ENCODE assay signal across 16 cellular contexts in genomic region chr18:10412933-10413332, GRCh38. TPM values are rescaled to one million over a fixed set of nuclear protein-coding genes. Genes with fewer than 3 reads are reported as not detected.
DNase-seq lines count a peak whose midpoint lies in the region; ATAC-seq and TF ChIP-seq lines count a peak whose summit lies in the region.
"Had no signal": no experiment of that assay in that cellular context is flagged by ENCODE, and none has a peak within 500 bp of the region (broad histone marks: within the 10 kb centered on the region; RNA-seq: fewer than 3 reads in every experiment).

No MANE protein-coding gene starts in this region.

- intact Hi-C loops in MCF 10A (cut with micrococcal nuclease) (no loop called here), esophagus squamous epithelium (cut with DNase I) (no loop called here), prostate gland (cut with DNase I) (no loop called here)

- H3K27ac Mint-ChIP-seq in MCF 10A (ENCODE audit: low read depth, unreplicated experiment), result peak overlapping the region; percentile 52
- H3K27ac Mint-ChIP-seq in activated T-cell treated with anti-CD3 and anti-CD28 coated beads, Interleukin-2, amount 50 U/mL, for 72 hours, result no peak overlapping the region
- H3K27ac Mint-ChIP-seq: H9 had no signal

- POLR2A ChIA-PET in MCF 10A (lab: Yijun Ruan, JAX), result interaction anchor here (0.6 to 2.4 kb wide), 15 partner anchors 9 to 1315 kb away, joined by 3 to 10 read pairs (median 4); partner anchors contain the start of gene NAPG

- H3K9me3 ChIP-seq in esophagus squamous epithelium, result no peaks in the 10 kb centered on the region
- H3K9me3 ChIP-seq in prostate gland, result no peaks in the 10 kb centered on the region

- no peak overlapping the region for H3K4me3 Mint-ChIP-seq in MCF 10A (ENCODE audit: unreplicated experiment)
- H3K4me3 Mint-ChIP-seq in activated T-cell treated with anti-CD3 and anti-CD28 coated beads, Interleukin-2, amount 50 U/mL, for 72 hours, result no peak overlapping the region
- H3K4me3 Mint-ChIP-seq: H9 had no signal

- TF ChIP-seq CTCF in MCF 10A (IDR thresholded peaks at IDR 0.05; ENCODE audit: unreplicated experiment), result no peak
- TF ChIP-seq CTCF in esophagus squamous epithelium (IDR thresholded peaks at IDR 0.05), result no peak
- TF ChIP-seq CTCF in prostate gland (IDR thresholded peaks at IDR 0.05), result no peak

- TF ChIP-seq POLR2A in esophagus squamous epithelium (IDR thresholded peaks at IDR 0.05), result no peak
- no peak for TF ChIP-seq POLR2A in prostate gland (IDR thresholded peaks at IDR 0.05)

- DNase-seq in ELF-1 (ENCODE audit: low read depth, low spot score) (peak; percentile 8), MCF 10A (ENCODE audit: unreplicated experiment) (peak; percentile 85), esophagus squamous epithelium (lab: John Stamatoyannopoulos, UW) (no peak), prostate gland (ENCODE audit: low spot score) (peak; percentile 79), ureter (ENCODE audit: low spot score) (no peak), SIG-M5 (lab: John Stamatoyannopoulos, UW) (no peak)
- DNase-seq in activated T-cell treated with anti-CD3 and anti-CD28 coated beads, Interleukin-2, amount 50 U/mL, for 72 hours, result no peak
- no peak for DNase-seq in effector CD4-positive, alpha-beta T cell
- DNase-seq: C1 segment of cervical spinal cord, DMS153, H9, Karpas-422, NCI-H146, NCI-H2081 treated with DMSO at 0.1 percent for 48 hours, NCI-H345, NCI-H526 treated with DMSO at 0.1 percent for 48 hours had no signal

- H3K36me3 ChIP-seq in esophagus squamous epithelium, result no peaks in the 10 kb centered on the region
- H3K36me3 ChIP-seq in prostate gland, result no peaks in the 10 kb centered on the region

- H3K27me3 Mint-ChIP-seq in MCF 10A (ENCODE audit: insufficient read depth, unreplicated experiment), result no peaks in the 10 kb centered on the region
- H3K27me3 Mint-ChIP-seq in activated T-cell treated with anti-CD3 and anti-CD28 coated beads, Interleukin-2, amount 50 U/mL, for 72 hours (ENCODE audit: low read depth), result no peaks in the 10 kb centered on the region

- CTCF ChIA-PET in MCF 10A (lab: Yijun Ruan, JAX), result interaction anchor here (0.7 to 1.0 kb wide), 2 partner anchors 20 to 1585 kb away, joined by 3 read pairs; no protein-coding TSS in a partner anchor

- H3K27me3 ChIP-seq in esophagus squamous epithelium (no peaks in the 10 kb centered on the region), prostate gland (replicated peaks; ENCODE audit: insufficient read depth) (no peaks in the 10 kb centered on the region)

- H3K4me1 ChIP-seq in esophagus squamous epithelium, result peaks cover 10 to 79% (median 30%) of the 10 kb centered on the region in 3 donors
- no peaks in the 10 kb centered on the region for H3K4me1 ChIP-seq in prostate gland (replicated peaks)

- H3K4me3 ChIP-seq in esophagus squamous epithelium (no peak overlapping the region), prostate gland (no peak overlapping the region)

- no peaks in the 10 kb centered on the region for H3K36me3 Mint-ChIP-seq in MCF 10A (ENCODE audit: insufficient read depth, unreplicated experiment)
- H3K36me3 Mint-ChIP-seq in activated T-cell treated with anti-CD3 and anti-CD28 coated beads, Interleukin-2, amount 50 U/mL, for 72 hours (ENCODE audit: insufficient read depth in 2 of 2), result no peaks in the 10 kb centered on the region

- no peak for ATAC-seq in activated T-cell treated with anti-CD3 and anti-CD28 coated beads, Interleukin-2, amount 50 U/mL, for 72 hours (replicated peaks in 1 of 2)

- H3K27ac ChIP-seq in esophagus squamous epithelium, result peak overlapping the region; percentile 17 to 78 (median 44)
- no peak overlapping the region for H3K27ac ChIP-seq in prostate gland

- WGBS in esophagus squamous epithelium, 2 donors, result 80 to 100% methylated on average over 1 to 5 of the region's 5 CpGs
- 46% methylated on average over 5 of the region's 5 CpGs for WGBS in prostate gland

- no TSS peak for BruUV-seq in MCF 10A (replicated peaks; lab: Mats Ljungman, UMichigan)

- peaks cover 39% of the 10 kb centered on the region for H3K4me1 Mint-ChIP-seq in MCF 10A (ENCODE audit: insufficient read depth, unreplicated experiment)
- H3K4me1 Mint-ChIP-seq in activated T-cell treated with anti-CD3 and anti-CD28 coated beads, Interleukin-2, amount 50 U/mL, for 72 hours (ENCODE audit: low read depth), result no peaks in the 10 kb centered on the region

- no peaks in the 10 kb centered on the region for H3K9me3 Mint-ChIP-seq in MCF 10A (ENCODE audit: unreplicated experiment)
- no peaks in the 10 kb centered on the region for H3K9me3 Mint-ChIP-seq in activated T-cell treated with anti-CD3 and anti-CD28 coated beads, Interleukin-2, amount 50 U/mL, for 72 hours
- H3K9me3 Mint-ChIP-seq: H9 had no signal

RNA-seq across cellular contexts. Expression of gene APCDD1, which starts 41.5 kb away (rescaled TPM):
- total RNA-seq in MCF 10A (2022) (0.37 and 0.54 TPM in 2 replicates), esophagus squamous epithelium (10 to 100 TPM; 16.5 to 76.5 (median 41.4) TPM), prostate gland (100 to 1,000 TPM in 1 of 2 donors, 10 to 100 TPM in 1; 41.0 to 126 TPM), ureter (98.4 TPM)
- total RNA-seq in activated T-cell treated with anti-CD3 and anti-CD28 coated beads, Interleukin-2, amount 50 U/mL, for 72 hours, result not detected

Comparison
In these comparisons a context has a peak if more than half of its experiments do, and no peak if none do; other contexts are left out.
1. DNase-seq: peak in ELF-1 (single experiment), MCF 10A (single experiment) and prostate gland (single experiment); none in esophagus squamous epithelium (single experiment), activated T-cell treated with anti-CD3 and anti-CD28 coated beads, Interleukin-2, amount 50 U/mL, for 72 hours (0 of 2), ureter (single experiment), effector CD4-positive, alpha-beta T cell (single experiment) and SIG-M5 (single experiment).
2. H3K27ac ChIP-seq: peak in esophagus squamous epithelium (4 of 4); none in prostate gland (0 of 2).
3. RNA of gene APCDD1, which starts 41.5 kb away (total RNA-seq): 41.0 to 126 TPM in prostate gland, 98.4 TPM in ureter (single experiment) and 16.5 to 76.5 TPM in esophagus squamous epithelium; 0.37 to 0.54 TPM in MCF 10A and not detected in activated T-cell treated with anti-CD3 and anti-CD28 coated beads, Interleukin-2, amount 50 U/mL, for 72 hours; every median in the first group is over 10 times any median in the second.